In genomic region chr22:38135133-38135706, GRCh38 we compare ENCODE assay signal across 10 cellular contexts. TPM values are rescaled to one million over a fixed set of nuclear protein-coding genes. Genes with fewer than 3 reads are reported as not detected.
A peak's percentile ranks its signal among the peaks of the same experiment; 100 is the strongest.
DNase-seq lines count a peak whose midpoint lies in the region; ATAC-seq and TF ChIP-seq lines count a peak whose summit lies in the region.
"Had no signal": no experiment of that assay in that cellular context is flagged by ENCODE, and none has a peak within 500 bp of the region (broad histone marks: within the 10 kb centered on the region; RNA-seq: fewer than 3 reads in every experiment).

No MANE protein-coding gene starts in this region.

- no peak for DNase-seq in activated CD8-positive, alpha-beta memory T cell treated with anti-CD3 and anti-CD28 coated beads, Interleukin-2, amount 10 ng/mL, durations not matched to agents 7 days and 5 days
- no peak for DNase-seq in activated CD8-positive, alpha-beta memory T cell treated with anti-CD3 and anti-CD28 coated beads for 24 hours
- DNase-seq in SK-MEL-5 (ENCODE audit: low read depth, low spot score) (peak; percentile 21), foreskin fibroblast (peak; percentile 85 to 92), stromal cell of bone marrow (ENCODE audit: low read depth) (peak; percentile 64), DMS53 (lab: John Stamatoyannopoulos, UW) (no peak)
- DNase-seq in effector memory CD4-positive, alpha-beta T cell = no peak
- DNase-seq: NCI-H2029 had no signal

- no peak overlapping the region for H3K27ac Mint-ChIP-seq in activated CD8-positive, alpha-beta memory T cell treated with anti-CD3 and anti-CD28 coated beads, Interleukin-2, amount 10 ng/mL, durations not matched to agents 7 days and 5 days

- H3K36me3 ChIP-seq in effector memory CD4-positive, alpha-beta T cell (ENCODE audit: control insufficient read depth, insufficient read depth, low read length) = peaks cover 41% of the 10 kb centered on the region

- H3K4me1 Mint-ChIP-seq in activated CD8-positive, alpha-beta memory T cell treated with anti-CD3 and anti-CD28 coated beads, Interleukin-2, amount 10 ng/mL, durations not matched to agents 7 days and 5 days = peaks cover 5% of the 10 kb centered on the region

- CTCF ChIA-PET in activated CD8-positive, alpha-beta memory T cell treated with anti-CD3 and anti-CD28 coated beads, Interleukin-2, amount 10 ng/mL, durations not matched to agents 7 days and 5 days (lab: Charles Lee) = no interaction called here

- no peaks in the 10 kb centered on the region for H3K27me3 Mint-ChIP-seq in activated CD8-positive, alpha-beta memory T cell treated with anti-CD3 and anti-CD28 coated beads, Interleukin-2, amount 10 ng/mL, durations not matched to agents 7 days and 5 days

- H3K27me3 ChIP-seq in effector memory CD4-positive, alpha-beta T cell (replicated peaks; ENCODE audit: control insufficient read depth, insufficient read depth, low read length, poor library complexity, severe bottlenecking) = no peaks in the 10 kb centered on the region
- H3K27me3 ChIP-seq: tibial nerve had no signal

- ATAC-seq in activated CD8-positive, alpha-beta memory T cell treated with anti-CD3 and anti-CD28 coated beads, Interleukin-2, amount 10 ng/mL, durations not matched to agents 7 days and 5 days = peak; percentile 45
- ATAC-seq in HG02870 (IDR thresholded peaks at IDR 0.05; ENCODE audit: unreplicated experiment) = no peak

- in situ Hi-C loops in SK-MEL-5 (cut with HindIII; ENCODE audit: low pct_unique_long_range_greater_than_20kb, low sequenced_read_pairs) = no loop called here

- peaks cover 4% of the 10 kb centered on the region for H3K36me3 Mint-ChIP-seq in activated CD8-positive, alpha-beta memory T cell treated with anti-CD3 and anti-CD28 coated beads, Interleukin-2, amount 10 ng/mL, durations not matched to agents 7 days and 5 days

- no peak for TF ChIP-seq CTCF in foreskin fibroblast (IDR thresholded peaks at IDR 0.05; ENCODE audit: low read depth, low read length)

- no peaks in the 10 kb centered on the region for H3K9me3 Mint-ChIP-seq in activated CD8-positive, alpha-beta memory T cell treated with anti-CD3 and anti-CD28 coated beads, Interleukin-2, amount 10 ng/mL, durations not matched to agents 7 days and 5 days (ENCODE audit: low read depth)

- H3K4me1 ChIP-seq in effector memory CD4-positive, alpha-beta T cell (ENCODE audit: control insufficient read depth, insufficient read depth, low read length, poor library complexity, severe bottlenecking) = no peaks in the 10 kb centered on the region

- no peak overlapping the region for H3K27ac ChIP-seq in effector memory CD4-positive, alpha-beta T cell (ENCODE audit: insufficient read depth, low read length, poor library complexity, severe bottlenecking)
- H3K27ac ChIP-seq: tibial nerve had no signal

- H3K4me3 ChIP-seq in foreskin fibroblast (ENCODE audit: low read depth in 1 of 2, low read length in 2 of 2) = no peak overlapping the region
- no peak overlapping the region for H3K4me3 ChIP-seq in effector memory CD4-positive, alpha-beta T cell (ENCODE audit: insufficient read depth, low read depth, low read length, poor library complexity, severe bottlenecking)
- H3K4me3 ChIP-seq: tibial nerve had no signal

- no peak overlapping the region for H3K4me3 Mint-ChIP-seq in activated CD8-positive, alpha-beta memory T cell treated with anti-CD3 and anti-CD28 coated beads, Interleukin-2, amount 10 ng/mL, durations not matched to agents 7 days and 5 days

- no peaks in the 10 kb centered on the region for H3K9me3 ChIP-seq in effector memory CD4-positive, alpha-beta T cell (ENCODE audit: control insufficient read depth, low read length)
- H3K9me3 ChIP-seq: tibial nerve had no signal

RNA-seq across cellular contexts. Expression of gene BAIAP2L2, which starts 24.7 kb away (rescaled TPM):
- total RNA-seq in activated CD8-positive, alpha-beta memory T cell treated with anti-CD3 and anti-CD28 coated beads, Interleukin-2, amount 10 ng/mL, durations not matched to agents 7 days and 5 days = under 1 TPM; 0.37 to 0.70 TPM
- 42.1 and 49.1 TPM in 2 replicates for total RNA-seq in SK-MEL-5 (2014; rRNA removed; shearing (Covaris generic))
- polyA plus RNA-seq in SK-MEL-5 (2015; cell fraction: cytosol; rRNA removed) = 66.3 and 93.6 TPM in 2 replicates
- 5.9 and 11.8 TPM in 2 replicates for polyA plus RNA-seq in SK-MEL-5 (2015; cell fraction: nucleus; rRNA removed)

RNA-seq across cellular contexts. Expression of gene PLA2G6, which starts 46.4 kb away (rescaled TPM):
- 10 to 100 TPM; 41.1 to 71.4 TPM for total RNA-seq in activated CD8-positive, alpha-beta memory T cell treated with anti-CD3 and anti-CD28 coated beads, Interleukin-2, amount 10 ng/mL, durations not matched to agents 7 days and 5 days
- total RNA-seq in SK-MEL-5 (2014; rRNA removed; shearing (Covaris generic)) = 20.8 and 21.5 TPM in 2 replicates
- polyA plus RNA-seq in SK-MEL-5 (2015; cell fraction: cytosol; rRNA removed) = 14.7 and 16.6 TPM in 2 replicates
- 530 and 622 TPM in 2 replicates for polyA plus RNA-seq in SK-MEL-5 (2015; cell fraction: nucleus; rRNA removed)

RNA-seq across cellular contexts. Expression of gene SLC16A8, which starts 51.2 kb away (rescaled TPM):
- not detected for total RNA-seq in activated CD8-positive, alpha-beta memory T cell treated with anti-CD3 and anti-CD28 coated beads, Interleukin-2, amount 10 ng/mL, durations not matched to agents 7 days and 5 days
- total RNA-seq in SK-MEL-5 (2014; rRNA removed; shearing (Covaris generic)) = not detected in 2 replicates
- not detected in 2 replicates for polyA plus RNA-seq in SK-MEL-5 (2015; cell fraction: cytosol; rRNA removed)
- not detected in 2 replicates for polyA plus RNA-seq in SK-MEL-5 (2015; cell fraction: nucleus; rRNA removed)

Comparison
In these comparisons a context has a peak if more than half of its experiments do, and no peak if none do; other contexts are left out.
1. DNase-seq: peak in SK-MEL-5 (single experiment), foreskin fibroblast (2 of 2) and stromal cell of bone marrow (single experiment); none in activated CD8-positive, alpha-beta memory T cell treated with anti-CD3 and anti-CD28 coated beads, Interleukin-2, amount 10 ng/mL, durations not matched to agents 7 days and 5 days (single experiment), activated CD8-positive, alpha-beta memory T cell treated with anti-CD3 and anti-CD28 coated beads for 24 hours (single experiment), DMS53 (single experiment) and effector memory CD4-positive, alpha-beta T cell (0 of 3).
2. RNA of gene BAIAP2L2, which starts 24.7 kb away (total RNA-seq): 42.1 to 49.1 TPM in SK-MEL-5; 0.37 to 0.70 TPM in activated CD8-positive, alpha-beta memory T cell treated with anti-CD3 and anti-CD28 coated beads, Interleukin-2, amount 10 ng/mL, durations not matched to agents 7 days and 5 days; every median in the first group is over 10 times any median in the second.